In the genomic region with DNA sequence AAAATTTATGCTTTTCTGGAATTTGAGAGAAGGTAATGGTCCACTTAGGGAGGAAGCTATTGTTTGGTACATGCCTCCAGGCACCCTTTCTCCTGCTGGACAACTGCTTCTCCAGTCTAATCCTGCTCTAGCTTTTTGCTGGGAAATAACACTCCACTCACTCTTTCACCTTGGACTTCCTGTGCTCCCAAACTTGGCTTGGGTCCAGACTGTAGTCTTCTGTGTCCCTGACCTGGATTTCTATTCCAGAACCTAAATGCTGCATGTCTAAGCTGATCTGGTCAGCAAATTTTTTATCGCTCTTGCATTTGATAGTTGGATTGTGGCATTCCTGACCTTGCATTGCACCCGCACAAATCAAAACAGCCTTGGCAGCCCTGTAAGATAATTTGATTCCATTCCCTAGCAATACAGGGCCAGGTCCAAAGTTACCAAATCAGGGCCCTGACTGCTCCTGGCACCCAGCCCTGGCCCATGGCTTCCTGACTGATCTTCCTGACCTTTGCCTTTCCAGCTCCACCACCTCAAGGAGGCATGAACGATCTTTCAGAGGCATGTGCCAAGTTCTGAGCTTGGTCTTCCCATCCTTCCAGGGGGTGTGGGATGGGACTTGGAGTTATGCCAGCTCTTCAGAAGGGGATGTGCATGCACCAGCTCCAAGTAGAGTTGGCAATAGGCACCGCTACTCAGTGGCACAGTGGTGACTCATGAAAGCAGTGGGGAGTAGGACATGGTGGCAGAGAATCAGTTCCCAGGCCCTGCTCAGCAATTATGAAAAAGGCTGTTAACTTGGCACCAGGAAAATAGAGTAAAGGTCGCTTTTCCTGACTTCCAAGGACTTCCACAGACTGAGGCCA, we compare ENCODE assay signal across 17 cellular contexts. TPM values are rescaled to one million over a fixed set of nuclear protein-coding genes. Genes with fewer than 3 reads are reported as not detected.
DNase-seq lines count a peak whose midpoint lies in the region; ATAC-seq and TF ChIP-seq lines count a peak whose summit lies in the region.
"Had no signal": no experiment of that assay in that cellular context is flagged by ENCODE, and none has a peak within 500 bp of the region (broad histone marks: within the 10 kb centered on the region; RNA-seq: fewer than 3 reads in every experiment).

No MANE protein-coding gene starts in this region.

- intact Hi-C loops in esophagus muscularis mucosa (cut with DNase I) = no loop called here

- 94% methylated on average over 5 of the region's 5 CpGs for WGBS in esophagus muscularis mucosa

- peaks cover 0 to 11% (median 7%) of the 10 kb centered on the region in 4 donors for H3K4me1 ChIP-seq in esophagus muscularis mucosa

- no peak overlapping the region for H3K27ac ChIP-seq in esophagus muscularis mucosa (replicated peaks in 1 of 4)

- peak; percentile 63 for DNase-seq in COR-L47 (lab: John Stamatoyannopoulos, UW)
- DNase-seq in LoVo (ENCODE audit: low spot score) = peak; percentile 95
- DNase-seq in chondrocyte (ENCODE audit: low spot score) = no peak
- DNase-seq in omental fat pad (ENCODE audit: low spot score) = no peak
- no peak for DNase-seq in activated CD4-positive, alpha-beta T cell treated with anti-CD3 and anti-CD28 coated beads, Interleukin-2, amount 10 ng/mL, durations not matched to agents 7 days and 5 days
- DNase-seq in esophagus muscularis mucosa (ENCODE audit: extremely low spot score) = no peak
- no peak for DNase-seq in NCI-H82 treated with DMSO at 0.1 percent for 48 hours (lab: John Stamatoyannopoulos, UW; ENCODE audit: unreplicated experiment)
- no peak for DNase-seq in NCI-H2171 treated with DMSO at 0.1 percent for 48 hours (lab: John Stamatoyannopoulos, UW)
- DNase-seq: activated CD4-positive, alpha-beta T cell treated with anti-CD3 and anti-CD28 coated beads for 4 hours; NCI-H1694; stimulated activated CD4-positive, alpha-beta T cell treated with anti-CD3 and anti-CD28 coated beads, Interleukin-1b, Interleukin-23, amount 100 ng/mL, for 48 hours; stimulated activated naive B cell treated with anti-CD40 and anti-IgM and Interleukin-4, amounts not matched to agents 10 μg/mL and 1 μg/mL and 100 μg/mL, for 72 hours; T-cell had no signal

- no peak overlapping the region for H3K4me3 Mint-ChIP-seq in chondrocyte (ENCODE audit: unreplicated experiment)
- H3K4me3 Mint-ChIP-seq in activated CD4-positive, alpha-beta T cell treated with anti-CD3 and anti-CD28 coated beads, Interleukin-2, amount 10 ng/mL, durations not matched to agents 7 days and 5 days = no peak overlapping the region
- H3K4me3 Mint-ChIP-seq: activated T-helper 1 cell treated with anti-CD3 and anti-CD28 coated beads, Interleukin-12 subunit alpha, Interleukin-12 subunit beta, Interleukin-2, Interleukin-4 antibody, amounts not matched to agents 30 ng/mL and 10 ng/mL and 1 ng/mL, durations not matched to agents 14 hours and 24 hours and 36 hours; stimulated activated naive B cell treated with anti-CD40 and anti-IgM and Interleukin-4, amounts not matched to agents 10 μg/mL and 1 μg/mL and 100 μg/mL, for 72 hours; T-cell had no signal

- CTCF ChIA-PET in activated CD4-positive, alpha-beta T cell treated with anti-CD3 and anti-CD28 coated beads, Interleukin-2, amount 10 ng/mL, durations not matched to agents 7 days and 5 days (lab: Charles Lee) = interaction anchor here (0.7 kb wide), 1 partner anchor 9 kb away, joined by 3 read pairs; no protein-coding TSS in a partner anchor

- H3K4me3 ChIP-seq in esophagus muscularis mucosa = no peak overlapping the region
- H3K4me3 ChIP-seq: K562 had no signal

- peaks cover 20% of the 10 kb centered on the region for H3K4me1 Mint-ChIP-seq in chondrocyte (ENCODE audit: low read depth)
- H3K4me1 Mint-ChIP-seq in activated CD4-positive, alpha-beta T cell treated with anti-CD3 and anti-CD28 coated beads, Interleukin-2, amount 10 ng/mL, durations not matched to agents 7 days and 5 days = no peaks in the 10 kb centered on the region
- H3K4me1 Mint-ChIP-seq: stimulated activated naive B cell treated with anti-CD40 and anti-IgM and Interleukin-4, amounts not matched to agents 10 μg/mL and 1 μg/mL and 100 μg/mL, for 72 hours; T-cell had no signal

- no peaks in the 10 kb centered on the region for H3K36me3 ChIP-seq in esophagus muscularis mucosa

- H3K9me3 Mint-ChIP-seq in chondrocyte (ENCODE audit: low read depth) = peaks cover 12% of the 10 kb centered on the region
- no peaks in the 10 kb centered on the region for H3K9me3 Mint-ChIP-seq in activated CD4-positive, alpha-beta T cell treated with anti-CD3 and anti-CD28 coated beads, Interleukin-2, amount 10 ng/mL, durations not matched to agents 7 days and 5 days
- H3K9me3 Mint-ChIP-seq: activated T-helper 1 cell treated with anti-CD3 and anti-CD28 coated beads, Interleukin-12 subunit alpha, Interleukin-12 subunit beta, Interleukin-2, Interleukin-4 antibody, amounts not matched to agents 30 ng/mL and 10 ng/mL and 1 ng/mL, durations not matched to agents 14 hours and 24 hours and 36 hours; T-cell had no signal

- H3K9me3 ChIP-seq in esophagus muscularis mucosa = no peaks in the 10 kb centered on the region

- no peak for TF ChIP-seq POLR2A in esophagus muscularis mucosa (IDR thresholded peaks at IDR 0.05; ENCODE audit: low read depth)

- no peaks in the 10 kb centered on the region for H3K27me3 ChIP-seq in esophagus muscularis mucosa

- POLR2A ChIA-PET in activated CD4-positive, alpha-beta T cell treated with anti-CD3 and anti-CD28 coated beads, Interleukin-2, amount 10 ng/mL, durations not matched to agents 7 days and 5 days (lab: Charles Lee) = no interaction called here

- TF ChIP-seq CTCF in chondrocyte (IDR thresholded peaks at IDR 0.05) (no peak), omental fat pad (IDR thresholded peaks at IDR 0.05) (no peak), esophagus muscularis mucosa (IDR thresholded peaks at IDR 0.05) (no peak)

- peak overlapping the region; percentile 65 for H3K27ac Mint-ChIP-seq in chondrocyte (ENCODE audit: unreplicated experiment)
- H3K27ac Mint-ChIP-seq in activated CD4-positive, alpha-beta T cell treated with anti-CD3 and anti-CD28 coated beads, Interleukin-2, amount 10 ng/mL, durations not matched to agents 7 days and 5 days = no peak overlapping the region
- H3K27ac Mint-ChIP-seq: activated T-helper 1 cell treated with anti-CD3 and anti-CD28 coated beads, Interleukin-12 subunit alpha, Interleukin-12 subunit beta, Interleukin-2, Interleukin-4 antibody, amounts not matched to agents 30 ng/mL and 10 ng/mL and 1 ng/mL, durations not matched to agents 14 hours and 24 hours and 36 hours; stimulated activated naive B cell treated with anti-CD40 and anti-IgM and Interleukin-4, amounts not matched to agents 10 μg/mL and 1 μg/mL and 100 μg/mL, for 72 hours; T-cell had no signal

- no peaks in the 10 kb centered on the region for H3K36me3 Mint-ChIP-seq in chondrocyte (ENCODE audit: low read depth)
- H3K36me3 Mint-ChIP-seq in activated CD4-positive, alpha-beta T cell treated with anti-CD3 and anti-CD28 coated beads, Interleukin-2, amount 10 ng/mL, durations not matched to agents 7 days and 5 days (ENCODE audit: low read depth) = no peaks in the 10 kb centered on the region
- H3K36me3 Mint-ChIP-seq: stimulated activated naive B cell treated with anti-CD40 and anti-IgM and Interleukin-4, amounts not matched to agents 10 μg/mL and 1 μg/mL and 100 μg/mL, for 72 hours; T-cell had no signal

- ATAC-seq in omental fat pad (ENCODE audit: low FRiP score) = peak; percentile 45
- ATAC-seq: K562; stimulated activated naive B cell treated with anti-CD40 and anti-IgM and Interleukin-4, amounts not matched to agents 10 μg/mL and 1 μg/mL and 100 μg/mL, for 72 hours; T-cell had no signal

- TF ChIP-seq EP300 in esophagus muscularis mucosa (IDR thresholded peaks at IDR 0.05) = no peak

- peaks cover 16% of the 10 kb centered on the region for H3K27me3 Mint-ChIP-seq in chondrocyte (ENCODE audit: low read depth)
- H3K27me3 Mint-ChIP-seq in activated CD4-positive, alpha-beta T cell treated with anti-CD3 and anti-CD28 coated beads, Interleukin-2, amount 10 ng/mL, durations not matched to agents 7 days and 5 days = no peaks in the 10 kb centered on the region
- H3K27me3 Mint-ChIP-seq: stimulated activated naive B cell treated with anti-CD40 and anti-IgM and Interleukin-4, amounts not matched to agents 10 μg/mL and 1 μg/mL and 100 μg/mL, for 72 hours had no signal

RNA-seq across cellular contexts. Expression of gene GOLGA8J, which starts 43.9 kb away (rescaled TPM):
- total RNA-seq in chondrocyte (not detected in 3 replicates), omental fat pad (under 1 TPM in 2 of 4 donors, not detected in 2; 0.44 to 0.72 TPM), esophagus muscularis mucosa (not detected)
- total RNA-seq in activated CD4-positive, alpha-beta T cell treated with anti-CD3 and anti-CD28 coated beads, Interleukin-2, amount 10 ng/mL, durations not matched to agents 7 days and 5 days = under 1 TPM in 1 of 2 experiments, not detected in 1; 0.65 TPM
- total RNA-seq: K562, mesenteric fat pad, posterior vena cava, T-cell had no signal

Comparison
In these comparisons a context has a peak if more than half of its experiments do, and no peak if none do; other contexts are left out.
1. DNase-seq: peak in COR-L47 (single experiment) and LoVo (single experiment); none in chondrocyte (single experiment), omental fat pad (single experiment), activated CD4-positive, alpha-beta T cell treated with anti-CD3 and anti-CD28 coated beads, Interleukin-2, amount 10 ng/mL, durations not matched to agents 7 days and 5 days (single experiment), esophagus muscularis mucosa (single experiment), NCI-H82 treated with DMSO at 0.1 percent for 48 hours (single experiment) and NCI-H2171 treated with DMSO at 0.1 percent for 48 hours (single experiment).